ENCODE assay signal across 27 cellular contexts in genomic region chr2:174011796-174012195, GRCh38. TPM values are rescaled to one million over a fixed set of nuclear protein-coding genes. Genes with fewer than 3 reads are reported as not detected.
DNase-seq lines count a peak whose midpoint lies in the region; ATAC-seq, FAIRE-seq and TF ChIP-seq lines count a peak whose summit lies in the region.
"Had no signal": no experiment of that assay in that cellular context is flagged by ENCODE, and none has a peak within 500 bp of the region (broad histone marks: within the 10 kb centered on the region; RNA-seq: fewer than 3 reads in every experiment).

No MANE protein-coding gene starts in this region.

- H3K9me3 Mint-ChIP-seq in immature natural killer cell (no peaks in the 10 kb centered on the region), endodermal cell (no peaks in the 10 kb centered on the region), nephron progenitor cell (no peaks in the 10 kb centered on the region)
- H3K9me3 Mint-ChIP-seq: activated naive CD8-positive, alpha-beta T cell treated with anti-CD3 and anti-CD28 coated beads, Interleukin-2, amount 10 ng/mL, durations not matched to agents 7 days and 5 days; brain; CD4-positive, alpha-beta T cell; stimulated activated naive CD8-positive, alpha-beta T cell treated with anti-CD3 and anti-CD28 coated beads, Interleukin-15, Interleukin-2, amounts not matched to agents 100 ng/mL and 50 ng/mL, for 24 hours had no signal

- no peak overlapping the region for H2AK5ac ChIP-seq in trophoblast cell (ENCODE audit: low read length)

- H3K27me3 ChIP-seq in HepG2 (ENCODE audit: control insufficient read depth in 1 of 2, insufficient read depth in 2 of 2, low read length in 2 of 2) (no peaks in the 10 kb centered on the region), right lobe of liver (no peaks in the 10 kb centered on the region), trophoblast cell (ENCODE audit: insufficient read depth, low read length) (no peaks in the 10 kb centered on the region), A673 (replicated peaks; ENCODE audit: insufficient read depth, low read depth, low read length, poor library complexity) (no peaks in the 10 kb centered on the region), endodermal cell (ENCODE audit: control insufficient read depth, insufficient read depth, low read length, poor library complexity, severe bottlenecking) (no peaks in the 10 kb centered on the region)
- H3K27me3 ChIP-seq: SJCRH30 had no signal

- H3K27ac Mint-ChIP-seq in immature natural killer cell, result peak overlapping the region in 5 of 6 donors; percentile 9 to 73 (median 42)
- H3K27ac Mint-ChIP-seq in endodermal cell, result no peak overlapping the region
- H3K27ac Mint-ChIP-seq in nephron progenitor cell, result no peak overlapping the region
- H3K27ac Mint-ChIP-seq: activated naive CD8-positive, alpha-beta T cell treated with anti-CD3 and anti-CD28 coated beads, Interleukin-2, amount 10 ng/mL, durations not matched to agents 7 days and 5 days; brain; CD4-positive, alpha-beta T cell; stimulated activated naive CD8-positive, alpha-beta T cell treated with anti-CD3 and anti-CD28 coated beads, Interleukin-15, Interleukin-2, amounts not matched to agents 100 ng/mL and 50 ng/mL, for 24 hours had no signal

- intact Hi-C loops in HepG2 (cut with micrococcal nuclease; ENCODE audit: unreplicated experiment), result no loop called here
- intact Hi-C loops in right lobe of liver (cut with DNase I), result no loop called here
- intact Hi-C loops in A673 (cut with micrococcal nuclease; ENCODE audit: unreplicated experiment), result no loop called here

- 58% methylated on average over 2 of the region's 2 CpGs for WGBS in HepG2 (ENCODE audit: low lambda C conversion rate)
- no CpG with 5 or more reads among the region's 2 CpGs for WGBS in right lobe of liver (ENCODE audit: insufficient coverage, low coverage, low lambda C conversion rate, missing lambda C conversion rate)
- no CpG with 5 or more reads among the region's 2 CpGs for WGBS in trophoblast cell (ENCODE audit: extremely low coverage, insufficient coverage, insufficient read length)
- 100% methylated on average over 1 to 2 of the region's 2 CpGs for WGBS in endodermal cell (ENCODE audit: insufficient coverage in 1 of 2, insufficient read length in 1 of 2), 2 experiments

- ATAC-seq in HepG2 (peak; percentile 74), right lobe of liver (no peak)
- ATAC-seq: PC-3 had no signal

- H4K91ac ChIP-seq in trophoblast cell (ENCODE audit: low read depth, low read length), result no peak overlapping the region

- TF ChIP-seq EP300 in HepG2 (IDR thresholded peaks at IDR 0.05; ENCODE audit: low read depth in 2 of 2, low read length in 2 of 2) (no peak), HepG2 (CRISPR knock-in tag; IDR thresholded peaks at IDR 0.05; ENCODE audit: borderline replicate concordance) (no peak)

- H3K4me1 Mint-ChIP-seq in immature natural killer cell, result peaks cover 19 to 22% of the 10 kb centered on the region in 2 donors
- peaks cover 23% of the 10 kb centered on the region for H3K4me1 Mint-ChIP-seq in endodermal cell
- H3K4me1 Mint-ChIP-seq in nephron progenitor cell, result peaks cover 47% of the 10 kb centered on the region

- no peak overlapping the region for H2BK5ac ChIP-seq in trophoblast cell (ENCODE audit: low read depth, low read length, poor library complexity)

- no peaks in the 10 kb centered on the region for H3K9me3 ChIP-seq in HepG2 (ENCODE audit: low read length)
- H3K9me3 ChIP-seq in right lobe of liver, result no peaks in the 10 kb centered on the region
- H3K9me3 ChIP-seq in trophoblast cell (ENCODE audit: insufficient read depth, low read depth, low read length), result no peaks in the 10 kb centered on the region
- H3K9me3 ChIP-seq in A673 (ENCODE audit: low read depth, low read length, poor library complexity, severe bottlenecking), result no peaks in the 10 kb centered on the region
- no peaks in the 10 kb centered on the region for H3K9me3 ChIP-seq in endodermal cell (ENCODE audit: control insufficient read depth, low read length)

- no peak overlapping the region for H4K12ac ChIP-seq in trophoblast cell (ENCODE audit: low read depth, low read length)

- peaks cover 24% of the 10 kb centered on the region for H3K4me1 ChIP-seq in HepG2 (ENCODE audit: insufficient read depth, low read length)
- peaks cover 0 to 3% (median 1%) of the 10 kb centered on the region in 4 donors for H3K4me1 ChIP-seq in right lobe of liver
- H3K4me1 ChIP-seq in trophoblast cell (ENCODE audit: control insufficient read depth in 1 of 2, insufficient read depth in 2 of 2, low read length in 2 of 2), result peaks cover 17 to 26% of the 10 kb centered on the region in 2 experiments
- H3K4me1 ChIP-seq in A673 (ENCODE audit: insufficient read depth, low read length, poor library complexity, severe bottlenecking), result peaks cover 5% of the 10 kb centered on the region
- peaks cover 10% of the 10 kb centered on the region for H3K4me1 ChIP-seq in endodermal cell (ENCODE audit: control insufficient read depth, insufficient read depth, low read length)

- TF ChIP-seq CTCF in HepG2 (CRISPR knock-in tag; IDR thresholded peaks at IDR 0.05), result no peak
- no peak for TF ChIP-seq CTCF in right lobe of liver (IDR thresholded peaks at IDR 0.05)
- TF ChIP-seq CTCF in A673 (conservative IDR thresholded peaks at IDR 0.05; ENCODE audit: low read depth, low read length), result no peak
- TF ChIP-seq CTCF in endodermal cell (conservative IDR thresholded peaks at IDR 0.05), result no peak
- TF ChIP-seq CTCF in nephron progenitor cell (IDR thresholded peaks at IDR 0.05), result no peak

- H3K4ac ChIP-seq in trophoblast cell (ENCODE audit: low read depth, low read length), result no peak overlapping the region

- no peak overlapping the region for H4K8ac ChIP-seq in trophoblast cell (ENCODE audit: low read depth, low read length)

- peaks cover 32% of the 10 kb centered on the region for H3K79me1 ChIP-seq in trophoblast cell (ENCODE audit: low read length)

- FAIRE-seq in HepG2 (lab: Jason Lieb, UNC), result peak; percentile 64

- no peak overlapping the region for H3K4me2 ChIP-seq in HepG2 (ENCODE audit: low read depth, low read length)
- no peak overlapping the region for H3K4me2 ChIP-seq in trophoblast cell (ENCODE audit: low read length)

- POLR2A ChIA-PET in HepG2 (lab: Yijun Ruan, JAX) (interaction anchor here (2.3 kb wide), 1 partner anchor 13 kb away, joined by 11 read pairs; no protein-coding TSS in a partner anchor), A673 (lab: Charles Lee; ENCODE audit: low non-redundant PET) (no interaction called here)

- H3K79me2 ChIP-seq in HepG2 (ENCODE audit: insufficient read depth, low read length), result no peaks in the 10 kb centered on the region
- peaks cover 6% of the 10 kb centered on the region for H3K79me2 ChIP-seq in trophoblast cell (ENCODE audit: control insufficient read depth, insufficient read depth, low read length, poor library complexity)

- no peak overlapping the region for H2BK120ac ChIP-seq in trophoblast cell (ENCODE audit: insufficient read depth, low read length, poor library complexity)

- in situ Hi-C loops in HepG2 (cut with HindIII; ENCODE audit: extremely low pct_ligation_motif_present, low pct_unique_long_range_greater_than_20kb), result loop anchor here (25.0 kb wide), 1 partner anchor 599 kb away; no protein-coding TSS in a partner anchor

- no peaks in the 10 kb centered on the region for H4K20me1 ChIP-seq in HepG2 (ENCODE audit: insufficient read depth, low read length)

- TF ChIP-seq POLR2A in HepG2 (IDR thresholded peaks at IDR 0.05; ENCODE audit: insufficient read depth in 1 of 2, low read depth in 2 of 2, low read length in 2 of 2) (no peak), right lobe of liver (IDR thresholded peaks at IDR 0.05) (no peak)

- no peaks in the 10 kb centered on the region for H3K36me3 ChIP-seq in HepG2 (replicated peaks in 1 of 2; ENCODE audit: control insufficient read depth in 1 of 2, insufficient read depth in 2 of 2, low read length in 2 of 2)
- no peaks in the 10 kb centered on the region for H3K36me3 ChIP-seq in right lobe of liver
- no peaks in the 10 kb centered on the region for H3K36me3 ChIP-seq in trophoblast cell (ENCODE audit: control insufficient read depth in 1 of 2, insufficient read depth in 2 of 2, low read length in 2 of 2)
- no peaks in the 10 kb centered on the region for H3K36me3 ChIP-seq in A673 (ENCODE audit: insufficient read depth, low read length, poor library complexity, severe bottlenecking)
- no peaks in the 10 kb centered on the region for H3K36me3 ChIP-seq in endodermal cell (ENCODE audit: control insufficient read depth, insufficient read depth, low read length)
- H3K36me3 ChIP-seq: SJCRH30, WERI-Rb-1 had no signal

- BruUV-seq in HepG2 (replicated peaks; lab: Mats Ljungman, UMichigan), result no TSS peak
- BruUV-seq in A673 (replicated peaks; lab: Mats Ljungman, UMichigan), result no TSS peak

- DNase-seq in HepG2 (ENCODE audit: low spot score) (no peak), right lobe of liver (no peak), immature natural killer cell (no peak), trophoblast cell (no peak), CD1c-positive myeloid dendritic cell (ENCODE audit: extremely low spot score) (no peak), A673 (ENCODE audit: low spot score) (no peak), endodermal cell (no peak), nephron progenitor cell (no peak)
- DNase-seq: activated CD4-positive, alpha-beta T cell treated with anti-CD3 and anti-CD28 coated beads, Interleukin-2, amount 50 U/mL, for 1 hour; activated CD8-positive, alpha-beta memory T cell treated with anti-CD3 and anti-CD28 coated beads, Interleukin-2, amount 50 U/mL, for 4 hours; activated naive CD8-positive, alpha-beta T cell treated with anti-CD3 and anti-CD28 coated beads, Interleukin-2, amount 10 ng/mL, durations not matched to agents 7 days and 5 days; CD4-positive, alpha-beta T cell; cortex of kidney; DMS53; GM23248; IMR-90; NCI-H1694 treated with DMSO at 0.1 percent for 48 hours; NCI-H345; PC-3; posterior cingulate gyrus; SJCRH30; stimulated activated CD4-positive, alpha-beta T cell treated with anti-CD3 and anti-CD28 coated beads, Interleukin-4, amount 100 ng/mL, for 1 hour; T-helper 2 cell; WERI-Rb-1 had no signal

- H3K36me3 Mint-ChIP-seq in immature natural killer cell, result no peaks in the 10 kb centered on the region
- no peaks in the 10 kb centered on the region for H3K36me3 Mint-ChIP-seq in endodermal cell (ENCODE audit: low read depth)
- no peaks in the 10 kb centered on the region for H3K36me3 Mint-ChIP-seq in nephron progenitor cell (ENCODE audit: low read depth)
- H3K36me3 Mint-ChIP-seq: activated naive CD8-positive, alpha-beta T cell treated with anti-CD3 and anti-CD28 coated beads, Interleukin-2, amount 10 ng/mL, durations not matched to agents 7 days and 5 days; brain had no signal

- no peak overlapping the region for H3K4me3 ChIP-seq in HepG2 (replicated peaks in 1 of 3; ENCODE audit: insufficient read depth in 1 of 3, low read depth in 2 of 3, low read length in 3 of 3)
- H3K4me3 ChIP-seq in right lobe of liver, result no peak overlapping the region
- H3K4me3 ChIP-seq in trophoblast cell (ENCODE audit: low read depth, low read length), result no peak overlapping the region
- no peak overlapping the region for H3K4me3 ChIP-seq in A673 (ENCODE audit: low read depth, low read length, poor library complexity, severe bottlenecking)
- H3K4me3 ChIP-seq in endodermal cell (ENCODE audit: low read length), result no peak overlapping the region
- H3K4me3 ChIP-seq: lung, SJCRH30 had no signal

- peak overlapping the region; percentile 50 for H2BK12ac ChIP-seq in trophoblast cell (ENCODE audit: low read length)

- no peak overlapping the region for H3K18ac ChIP-seq in trophoblast cell (ENCODE audit: low read length)

- no peak overlapping the region for H3K9ac ChIP-seq in HepG2 (ENCODE audit: insufficient read depth, low read depth, low read length)
- H3K9ac ChIP-seq in trophoblast cell (ENCODE audit: low read length), result no peak overlapping the region
- H3K9ac ChIP-seq in endodermal cell (ENCODE audit: extremely low read depth, low read length, poor library complexity, severe bottlenecking), result no peak overlapping the region

- H3K23ac ChIP-seq in trophoblast cell (ENCODE audit: low read length), result no peak overlapping the region

- peak overlapping the region; percentile 74 to 80 (median 77) for H3K4me3 Mint-ChIP-seq in immature natural killer cell
- H3K4me3 Mint-ChIP-seq in endodermal cell, result no peak overlapping the region
- no peak overlapping the region for H3K4me3 Mint-ChIP-seq in nephron progenitor cell
- H3K4me3 Mint-ChIP-seq: brain had no signal

- H3K27ac ChIP-seq in HepG2 (ENCODE audit: extremely low read length, insufficient read depth, low read length) (no peak overlapping the region), right lobe of liver (no peak overlapping the region), trophoblast cell (ENCODE audit: low read depth, low read length) (no peak overlapping the region), A673 (ENCODE audit: low read depth, low read length, poor library complexity, severe bottlenecking) (no peak overlapping the region), endodermal cell (ENCODE audit: low read depth, low read length) (no peak overlapping the region)
- H3K27ac ChIP-seq: GM23248, SJCRH30, WERI-Rb-1 had no signal

- no peak overlapping the region for H3K14ac ChIP-seq in trophoblast cell (ENCODE audit: low read length)

- CTCF ChIA-PET in HepG2 (lab: Yijun Ruan, JAX; ENCODE audit: low intra/inter-chr PET ratio, low total read pairs), result no interaction called here
- CTCF ChIA-PET in A673 (lab: Charles Lee), result no interaction called here

- H3K27me3 Mint-ChIP-seq in immature natural killer cell (ENCODE audit: low read depth in 3 of 3) (peaks cover 0 to 2% (median 2%) of the 10 kb centered on the region in 3 donors), endodermal cell (ENCODE audit: insufficient read depth) (peaks cover 8% of the 10 kb centered on the region), nephron progenitor cell (ENCODE audit: low read depth, poor library complexity) (no peaks in the 10 kb centered on the region)
- H3K27me3 Mint-ChIP-seq: brain had no signal

- H2AFZ ChIP-seq in HepG2 (ENCODE audit: low read length), result no peak overlapping the region
- H2AFZ ChIP-seq in trophoblast cell (ENCODE audit: insufficient read depth, low read length, poor library complexity), result no peak overlapping the region

- TF ChIP-seq RAD21 in HepG2 (CRISPR knock-in tag; IDR thresholded peaks at IDR 0.05), result no peak

RNA-seq across cellular contexts. Expression of gene SP3, which starts 46.6 kb away (rescaled TPM):
- 132 and 171 TPM in 2 replicates for total RNA-seq in HepG2 (2016; rRNA removed; fragmentation: Illumina TruSeq; extraction: Trizol)
- 46.7 and 54.6 TPM in 2 replicates for total RNA-seq in HepG2 (2016; cell fraction: cytosol; rRNA removed; fragmentation: Illumina TruSeq; extraction: Trizol; ENCODE audit: low read depth)
- total RNA-seq in HepG2 (2016; cell fraction: insoluble cytoplasmic fraction; rRNA removed; fragmentation: Illumina TruSeq; extraction: Trizol), result 129 and 171 TPM in 2 replicates
- 117 and 137 TPM in 2 replicates for total RNA-seq in HepG2 (2016; cell fraction: membrane; rRNA removed; fragmentation: Illumina TruSeq; extraction: Trizol)
- total RNA-seq in HepG2 (2016; cell fraction: nucleus; rRNA removed; fragmentation: Illumina TruSeq; extraction: Trizol), result 111 and 118 TPM in 2 replicates
- polyA plus RNA-seq in HepG2 (2011; rRNA removed), result 53.9 and 57.3 TPM in 2 replicates
- 24.5 and 38.2 TPM in 2 replicates for polyA plus RNA-seq in HepG2 (2011; cell fraction: cytosol; rRNA removed)
- polyA plus RNA-seq in HepG2 (2011; cell fraction: nucleus; rRNA removed), result 29.7 TPM in 2 replicates
- 42.0 and 48.0 TPM in 2 replicates for polyA plus RNA-seq in HepG2 (2012)
- polyA plus RNA-seq in HepG2 (2016; cell fraction: cytosol; fragmentation: Illumina TruSeq; extraction: Trizol; ENCODE audit: low read depth), result 5.3 and 5.5 TPM in 2 replicates
- 79.1 and 85.5 TPM in 2 replicates for polyA plus RNA-seq in HepG2 (2016; cell fraction: insoluble cytoplasmic fraction; fragmentation: Illumina TruSeq; extraction: Trizol; ENCODE audit: low read depth)
- polyA plus RNA-seq in HepG2 (2016; cell fraction: membrane; fragmentation: Illumina TruSeq; extraction: Trizol; ENCODE audit: low read depth), result 24.8 and 28.9 TPM in 2 replicates
- 51.2 and 54.9 TPM in 2 replicates for polyA plus RNA-seq in HepG2 (2016; cell fraction: nucleus; fragmentation: Illumina TruSeq; extraction: Trizol; ENCODE audit: insufficient read depth, low read depth)
- 45.0 and 74.0 TPM in 2 replicates for polyA minus RNA-seq in HepG2 (2011; rRNA and poly(A)+ RNA removed; ENCODE audit: low replicate concordance)
- polyA minus RNA-seq in HepG2 (2011; cell fraction: cytosol; rRNA and poly(A)+ RNA removed), result 67.2 and 72.9 TPM in 2 replicates
- 202 and 214 TPM in 2 replicates for polyA minus RNA-seq in HepG2 (2011; cell fraction: nucleus; rRNA and poly(A)+ RNA removed)
- total RNA-seq in right lobe of liver, result 10 to 100 TPM; 28.4 to 36.5 (median 32.4) TPM
- 10 to 100 TPM; 48.6 to 77.4 (median 53.2) TPM for polyA plus RNA-seq in immature natural killer cell
- polyA plus RNA-seq in trophoblast cell (2013), result 65.0 and 66.3 TPM in 2 replicates
- 84.5 and 90.8 TPM in 2 replicates for total RNA-seq in A673 (2021)
- total RNA-seq in endodermal cell, result 10 to 100 TPM; 80.2 to 83.7 TPM
- polyA plus RNA-seq in endodermal cell (2013, experiment 1 of 2), result 86.8 TPM
- 81.4 TPM for polyA plus RNA-seq in endodermal cell (2013, experiment 2 of 2)

Comparison
In these comparisons a context has a peak if more than half of its experiments do, and no peak if none do; other contexts are left out.
1. H3K27ac Mint-ChIP-seq: peak in immature natural killer cell (5 of 6); none in endodermal cell (single experiment) and nephron progenitor cell (single experiment).
2. H3K4me3 Mint-ChIP-seq: peak in immature natural killer cell (5 of 5); none in endodermal cell (single experiment) and nephron progenitor cell (single experiment).